In genomic region chr20:44780226-44780625, GRCh38 we compare ENCODE assay signal across 1 cellular context.
TF ChIP-seq lines count a peak whose summit lies in the region.

No MANE protein-coding gene starts in this region.

TF ChIP-seq in A549, 52 proteins besides CTCF, POLR2A, EP300 and RAD21 (continued from another document):
- TF ChIP-seq REST (IDR thresholded peaks at IDR 0.05) (peak; percentile 97), BHLHE40 (IDR thresholded peaks at IDR 0.05; ENCODE audit: low read depth, low read length) (no peak)
